ENCODE assay signal across 8 cellular contexts in the genomic region with DNA sequence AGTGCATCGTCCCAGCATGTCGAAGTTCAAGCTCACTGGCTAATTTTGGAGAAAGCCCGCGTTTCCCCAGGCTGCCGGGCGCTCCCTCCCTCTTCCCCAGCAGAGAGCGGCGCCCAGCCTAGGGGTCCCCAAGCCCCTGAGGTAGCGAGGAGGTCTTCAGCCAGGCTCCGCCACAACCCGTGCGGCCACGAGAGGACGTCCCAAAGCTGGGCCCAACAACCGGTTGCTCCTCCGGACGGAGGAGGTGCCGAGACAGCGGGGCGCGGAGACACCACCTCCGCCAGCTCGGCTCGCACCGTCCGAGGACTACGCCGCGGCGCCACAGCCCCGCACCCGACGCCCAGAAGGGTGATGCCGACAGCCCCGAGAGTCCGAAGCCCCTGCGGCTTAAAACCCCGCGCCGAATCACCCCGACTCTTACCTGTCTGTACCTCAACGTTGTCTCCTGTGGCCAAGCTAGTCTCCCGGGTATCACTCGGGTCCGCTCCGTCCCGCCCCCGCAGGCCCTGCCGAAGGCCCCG. TPM values are rescaled to one million over a fixed set of nuclear protein-coding genes. Genes with fewer than 3 reads are reported as not detected.
DNase-seq lines count a peak whose midpoint lies in the region; ATAC-seq, FAIRE-seq and TF ChIP-seq lines count a peak whose summit lies in the region.

A gene with protein sequence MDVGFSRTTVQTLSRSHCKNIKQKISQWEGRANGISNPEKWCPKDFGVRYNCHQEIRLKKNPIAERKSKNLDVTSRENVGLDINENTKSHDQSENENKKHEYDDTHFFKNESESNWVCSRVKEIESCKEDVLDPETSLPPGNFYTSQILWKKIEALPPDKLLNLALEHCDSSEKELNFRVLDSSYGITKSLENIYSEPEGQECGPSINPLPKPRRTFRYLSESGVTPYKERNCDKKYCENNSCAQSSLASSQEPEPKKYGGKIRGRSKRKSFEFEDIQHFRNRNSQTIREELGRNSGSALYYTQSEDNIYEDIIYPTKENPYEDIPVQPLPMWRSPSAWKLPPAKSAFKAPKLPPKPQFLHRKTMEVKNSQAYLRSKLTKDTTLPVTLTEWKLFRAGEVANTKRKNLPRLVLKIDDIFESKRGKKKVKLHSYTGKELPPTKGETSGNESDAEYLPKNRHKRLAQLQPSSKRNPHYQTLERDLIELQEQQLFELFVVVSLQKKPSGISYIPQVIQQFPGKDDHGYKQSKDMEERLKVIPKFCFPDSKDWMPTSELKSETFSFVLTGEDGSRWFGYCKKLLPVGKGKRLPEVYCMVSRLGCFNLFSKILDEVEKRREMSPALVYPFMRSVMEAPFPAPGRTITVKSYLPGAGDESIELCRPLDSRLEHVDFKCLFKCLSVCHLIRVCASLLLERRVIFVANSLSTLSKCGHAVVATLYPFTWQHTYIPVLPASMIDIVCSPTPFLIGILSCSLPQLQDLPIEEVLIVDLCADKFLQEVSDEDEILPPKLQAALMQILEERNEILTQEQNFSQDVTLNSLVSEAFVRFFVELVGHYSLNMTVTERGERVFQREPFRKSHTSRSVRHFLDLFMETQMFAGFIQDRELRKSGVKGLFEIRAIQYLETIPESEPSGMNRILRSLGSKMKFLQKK (minus strand): TSS at position 488 of the 521 bp plus-strand sequence. CDS start 44,065 bp downstream, outside the sequence.

- H3K4me1 Mint-ChIP-seq in activated CD8-positive, alpha-beta T cell treated with anti-CD3 and anti-CD28 coated beads for 36 hours (ENCODE audit: low read depth) = peaks cover 10% of the 10 kb centered on the region

- DNase-seq in activated CD8-positive, alpha-beta T cell treated with anti-CD3 and anti-CD28 coated beads for 36 hours = no peak
- DNase-seq in iPS DF 19.7 (ENCODE audit: low read depth, low spot score) (peak; percentile 23), small intestine (no peak), ACHN (no peak), erythroblast (lab: John Stamatoyannopoulos, UW) (no peak)

- WGBS in small intestine, 3 donors = 0 to 2% (median 1%) methylated on average over 38 to 50 of the region's 50 CpGs

- H3K36me3 ChIP-seq in small intestine (ENCODE audit: control insufficient read depth in 2 of 2, insufficient read depth in 2 of 2, low read length in 2 of 2) = no peaks in the 10 kb centered on the region

- no peak for FAIRE-seq in small intestine (lab: Jason Lieb, UNC)

- ATAC-seq in GM19035 (IDR thresholded peaks at IDR 0.05; ENCODE audit: unreplicated experiment) (peak; percentile 64), HG03159 (IDR thresholded peaks at IDR 0.05; ENCODE audit: unreplicated experiment) (peak; percentile 72)
- ATAC-seq in activated CD8-positive, alpha-beta T cell treated with anti-CD3 and anti-CD28 coated beads for 36 hours = peak; percentile 73

- peaks cover 7% of the 10 kb centered on the region for H3K27me3 Mint-ChIP-seq in activated CD8-positive, alpha-beta T cell treated with anti-CD3 and anti-CD28 coated beads for 36 hours

- peak; percentile 25 for TF ChIP-seq CTCF in C4-2B (conservative IDR thresholded peaks at IDR 0.05)
- no peak for TF ChIP-seq CTCF in activated CD8-positive, alpha-beta T cell treated with anti-CD3 and anti-CD28 coated beads for 36 hours (IDR thresholded peaks at IDR 0.05)

- H3K27me3 ChIP-seq in small intestine (ENCODE audit: control insufficient read depth in 2 of 2, insufficient read depth in 2 of 2, low read length in 2 of 2) = no peaks in the 10 kb centered on the region

- H3K27ac Mint-ChIP-seq in activated CD8-positive, alpha-beta T cell treated with anti-CD3 and anti-CD28 coated beads for 36 hours = peak within 1 kb of the TSS; percentile 68

- H3K4me3 ChIP-seq in small intestine (ENCODE audit: low read depth in 1 of 2, low read length in 2 of 2) = peak within 1 kb of the TSS; percentile 55 to 66

- CTCF ChIA-PET in activated CD8-positive, alpha-beta T cell treated with anti-CD3 and anti-CD28 coated beads for 36 hours (lab: Charles Lee) = interaction anchor here (0.9 to 3.9 kb wide), 5 partner anchors 9 to 387 kb away, joined by 3 to 17 read pairs (median 3); no protein-coding TSS in a partner anchor

- POLR2A ChIA-PET in activated CD8-positive, alpha-beta T cell treated with anti-CD3 and anti-CD28 coated beads for 36 hours (lab: Charles Lee) = interaction anchor here (0.8 to 1.6 kb wide), 5 partner anchors 10 to 111 kb away, joined by 3 to 6 read pairs (median 3); a partner anchor contains a TSS

- H3K4me3 Mint-ChIP-seq in activated CD8-positive, alpha-beta T cell treated with anti-CD3 and anti-CD28 coated beads for 36 hours = peak within 1 kb of the TSS; percentile 86

- no peaks in the 10 kb centered on the region for H3K36me3 Mint-ChIP-seq in activated CD8-positive, alpha-beta T cell treated with anti-CD3 and anti-CD28 coated beads for 36 hours (ENCODE audit: low read depth)

- H3K9me3 ChIP-seq in small intestine (ENCODE audit: control insufficient read depth, low read depth) = no peaks in the 10 kb centered on the region

- no peaks in the 10 kb centered on the region for H3K9me3 Mint-ChIP-seq in activated CD8-positive, alpha-beta T cell treated with anti-CD3 and anti-CD28 coated beads for 36 hours

- intact Hi-C loops in activated CD8-positive, alpha-beta T cell treated with anti-CD3 and anti-CD28 coated beads for 36 hours (cut with micrococcal nuclease) = no loop called here

- TF ChIP-seq POLR2A in erythroblast (IDR thresholded peaks at IDR 0.05; ENCODE audit: low read length) = no peak

- H3K4me1 ChIP-seq in small intestine (ENCODE audit: control insufficient read depth in 2 of 2, insufficient read depth in 1 of 2, low read depth in 1 of 2, low read length in 1 of 2) = peaks cover 0 to 3% of the 10 kb centered on the region in 2 donors

- H3K27ac ChIP-seq in C4-2B (peak within 1 kb of the TSS; percentile 9; the same call in 1 of the 2 replicates), small intestine (ENCODE audit: low read depth in 1 of 2, low read length in 1 of 2) (peak within 1 kb of the TSS; percentile 50 to 87)

- in situ Hi-C loops in ACHN (cut with HindIII; ENCODE audit: low pct_ligation_motif_present, low pct_unique_long_range_greater_than_20kb, low sequenced_read_pairs) = no loop called here

RNA-seq across cellular contexts. Expression of the gene that starts here (rescaled TPM):
- total RNA-seq in activated CD8-positive, alpha-beta T cell treated with anti-CD3 and anti-CD28 coated beads for 36 hours = 1 to 10 TPM in 1 of 2 experiments, under 1 TPM in 1; 0.99 to 1.5 TPM
- polyA plus RNA-seq in small intestine = under 1 TPM in 2 of 3 donors, not detected in 1; 0.27 to 0.54 TPM
